Comparison of ENCODE assay signal across 28 cellular contexts in the genomic region with DNA sequence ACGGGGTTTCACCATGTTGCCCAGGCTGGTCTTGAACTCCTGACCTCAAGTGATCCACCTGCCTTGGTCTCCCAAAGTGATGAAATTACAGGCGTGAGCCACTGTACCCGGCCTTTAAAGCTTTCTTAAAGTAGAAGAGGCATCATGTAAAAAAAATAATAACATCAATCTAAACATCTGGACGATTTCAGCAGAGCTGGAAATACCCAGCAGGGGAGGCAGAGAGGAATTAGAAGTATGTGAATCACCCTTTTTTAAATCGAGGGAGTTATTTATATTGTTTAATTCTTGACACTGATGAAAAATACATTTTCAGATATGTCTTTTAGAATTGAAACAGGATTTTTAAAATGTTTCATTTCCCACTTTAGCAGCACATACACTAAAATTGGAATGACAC.
"Had no signal": no experiment of that assay in that cellular context is flagged by ENCODE, and none has a peak within 500 bp of the region (broad histone marks: within the 10 kb centered on the region; RNA-seq: fewer than 3 reads in every experiment).

No MANE protein-coding gene starts in this region.

- DNase-seq: activated CD4-positive, alpha-beta T cell treated with anti-CD3 and anti-CD28 coated beads for 48 hours; activated CD4-positive, alpha-beta T cell treated with anti-CD3 and anti-CD28 coated beads, Interleukin-2, amount 50 U/mL, for 4 hours; activated CD4-positive, CD25-positive, alpha-beta regulatory T cell treated with anti-CD3 and anti-CD28 coated beads, Interleukin-2, amount 50 U/mL, for 72 hours; activated CD8-positive, alpha-beta memory T cell treated with anti-CD3 and anti-CD28 coated beads, Interleukin-2, amount 10 ng/mL, durations not matched to agents 7 days and 5 days; activated CD8-positive, alpha-beta T cell treated with anti-CD3 and anti-CD28 coated beads, Interleukin-2, amount 10 ng/mL, durations not matched to agents 7 days and 5 days; activated naive CD4-positive, alpha-beta T cell treated with anti-CD3 and anti-CD28 coated beads, Interleukin-2, amount 50 U/mL, for 16 hours; activated naive CD8-positive, alpha-beta T cell treated with anti-CD3 and anti-CD28 coated beads, Interleukin-2, amount 10 ng/mL, durations not matched to agents 7 days and 5 days; activated T-cell treated with anti-CD3 and anti-CD28 coated beads, Interleukin-2, amount 50 U/mL, for 48 hours; amniotic stem cell; Kasumi-1; KBM-7; NCI-H1092; NCI-H1417 treated with DMSO at 0.1 percent for 48 hours; NCI-H1694; NCI-H2029; NCI-H2107; NCI-H2171 treated with DMSO at 0.1 percent for 48 hours; NCI-H510A treated with DMSO at 0.1 percent for 48 hours; NCI-H69; NK-92 treated with Interleukin-12 subunit alpha and Interleukin-12 subunit beta, amount 100 ng/mL, for 24 hours; OCI-M1; Right ventricle myocardium superior; RPMI8226; SJCRH30 had no signal

- H3K27ac Mint-ChIP-seq: activated CD8-positive, alpha-beta memory T cell treated with anti-CD3 and anti-CD28 coated beads, Interleukin-2, amount 10 ng/mL, durations not matched to agents 7 days and 5 days; activated CD8-positive, alpha-beta T cell treated with anti-CD3 and anti-CD28 coated beads, Interleukin-2, amount 10 ng/mL, durations not matched to agents 7 days and 5 days; activated naive CD8-positive, alpha-beta T cell treated with anti-CD3 and anti-CD28 coated beads, Interleukin-2, amount 10 ng/mL, durations not matched to agents 7 days and 5 days; brain; T-helper 1 cell treated with Interleukin-12 subunit alpha and Interleukin-12 subunit beta and Interleukin-4 antibody, amounts not matched to agents 30 μg/mL and 1 μg/mL, for 36 hours; WTC11 had no signal

- H3K4me3 ChIP-seq: cardiac muscle cell, SJCRH30 had no signal

- H3K36me3 Mint-ChIP-seq: activated CD8-positive, alpha-beta memory T cell treated with anti-CD3 and anti-CD28 coated beads, Interleukin-2, amount 10 ng/mL, durations not matched to agents 7 days and 5 days; activated naive CD8-positive, alpha-beta T cell treated with anti-CD3 and anti-CD28 coated beads, Interleukin-2, amount 10 ng/mL, durations not matched to agents 7 days and 5 days; brain; WTC11 had no signal

- H3K4me3 Mint-ChIP-seq: activated CD8-positive, alpha-beta memory T cell treated with anti-CD3 and anti-CD28 coated beads, Interleukin-2, amount 10 ng/mL, durations not matched to agents 7 days and 5 days; activated CD8-positive, alpha-beta T cell treated with anti-CD3 and anti-CD28 coated beads, Interleukin-2, amount 10 ng/mL, durations not matched to agents 7 days and 5 days; activated naive CD8-positive, alpha-beta T cell treated with anti-CD3 and anti-CD28 coated beads, Interleukin-2, amount 10 ng/mL, durations not matched to agents 7 days and 5 days; brain; T-helper 1 cell treated with Interleukin-12 subunit alpha and Interleukin-12 subunit beta and Interleukin-4 antibody, amounts not matched to agents 30 μg/mL and 1 μg/mL, for 36 hours; WTC11 had no signal

- H3K9me3 Mint-ChIP-seq: activated naive CD8-positive, alpha-beta T cell treated with anti-CD3 and anti-CD28 coated beads, Interleukin-2, amount 10 ng/mL, durations not matched to agents 7 days and 5 days; WTC11 had no signal
